Comparison of ENCODE assay signal across 20 cellular contexts in genomic region chr1:50644447-50645105, GRCh38.
DNase-seq lines count a peak whose midpoint lies in the region; ATAC-seq, FAIRE-seq and TF ChIP-seq lines count a peak whose summit lies in the region.
"Had no signal": no experiment of that assay in that cellular context is flagged by ENCODE, and none has a peak within 500 bp of the region (broad histone marks: within the 10 kb centered on the region; RNA-seq: fewer than 3 reads in every experiment).

No MANE protein-coding gene starts in this region.

- no peak for FAIRE-seq in GM12878 (lab: Jason Lieb, UNC)
- FAIRE-seq in kidney (lab: Jason Lieb, UNC) = no peak

- POLR2A ChIA-PET in GM12878 (lab: Charles Lee) = no interaction called here

- 71% methylated on average over 2 of the region's 2 CpGs for WGBS in GM12878 (ENCODE audit: insufficient coverage, insufficient replicate concordance, low lambda C conversion rate, missing lambda C conversion rate)
- WGBS in suprapubic skin = 53% methylated on average over 2 of the region's 2 CpGs

- CTCF ChIA-PET in GM12878 (lab: Yijun Ruan, JAX) = interaction anchor here (0.5 to 1.2 kb wide), 3 partner anchors 24 to 52 kb away, joined by 3 to 4 read pairs (median 3); no protein-coding TSS in a partner anchor

- H4K20me1 ChIP-seq in GM12878 (ENCODE audit: control insufficient read depth, insufficient read depth) = no peaks in the 10 kb centered on the region

- no peak for TF ChIP-seq POLR2A in GM12878 (IDR thresholded peaks at IDR 0.05; ENCODE audit: low read depth, low read length)
- TF ChIP-seq POLR2A in suprapubic skin (IDR thresholded peaks at IDR 0.05) = no peak

- SMC1A ChIA-PET in GM12878 (lab: Charles Lee; ENCODE audit: uncharacterized antibody, unreplicated experiment) = interaction anchor here (0.8 to 1.0 kb wide), 2 partner anchors 12 to 106 kb away, joined by 4 to 5 read pairs; no protein-coding TSS in a partner anchor

- intact Hi-C loops in GM12878 (cut with micrococcal nuclease; ENCODE audit: unreplicated experiment) = no loop called here
- intact Hi-C loops in kidney (cut with DNase I) = no loop called here

- no peak for TF ChIP-seq CTCF in GM12878 (IDR thresholded peaks at IDR 0.05 in 2 of 3, conservative IDR thresholded peaks at IDR 0.05 in 1 of 3; ENCODE audit: control insufficient read depth in 2 of 3, extremely low read depth in 1 of 3, insufficient read depth in 1 of 3, low read depth in 3 of 3, low read length in 3 of 3)
- no peak for TF ChIP-seq CTCF in kidney (IDR thresholded peaks at IDR 0.05; ENCODE audit: borderline replicate concordance, extremely low read depth, insufficient read depth)
- TF ChIP-seq CTCF in suprapubic skin (IDR thresholded peaks at IDR 0.05) = no peak

- TF ChIP-seq RAD21 in GM12878 (IDR thresholded peaks at IDR 0.05; ENCODE audit: insufficient read depth, low read depth, low read length) = no peak

- ATAC-seq in GM12878 (no peak), HG03045 (IDR thresholded peaks at IDR 0.05; ENCODE audit: unreplicated experiment) (no peak)
- ATAC-seq: naive thymus-derived CD8-positive, alpha-beta T cell had no signal

- H3K4me2 ChIP-seq in GM12878 (ENCODE audit: control insufficient read depth, insufficient read depth) = no peak overlapping the region
- H3K4me2 ChIP-seq: PC-9 had no signal

- no peak overlapping the region for H3K27ac ChIP-seq in GM12878 (ENCODE audit: control insufficient read depth, insufficient read depth)
- H3K27ac ChIP-seq in kidney (ENCODE audit: low read depth in 2 of 2, low read length in 2 of 2) = peak overlapping the region; percentile 12 to 30
- no peak overlapping the region for H3K27ac ChIP-seq in stomach smooth muscle (ENCODE audit: low read length)
- no peak overlapping the region for H3K27ac ChIP-seq in suprapubic skin
- H3K27ac ChIP-seq: coronary artery, left ventricle myocardium inferior, PC-9, testis had no signal

- H3K9ac ChIP-seq in GM12878 (ENCODE audit: control insufficient read depth, insufficient read depth, low read length) (no peak overlapping the region), kidney (ENCODE audit: low read length in 2 of 2) (peak overlapping the region in 1 of 2 donors; percentile 31), stomach smooth muscle (ENCODE audit: low read length in 2 of 2) (peak overlapping the region in 1 of 2 donors; percentile 10)

- TF ChIP-seq EP300 in GM12878 (IDR thresholded peaks at IDR 0.05; ENCODE audit: borderline replicate concordance in 1 of 2, control insufficient read depth in 1 of 2, low read depth in 2 of 2, low read length in 2 of 2) = no peak
- no peak for TF ChIP-seq EP300 in suprapubic skin (IDR thresholded peaks at IDR 0.05)

- H3K4me3 ChIP-seq in GM12878 (no peak overlapping the region), kidney (ENCODE audit: low read length in 2 of 2) (peak overlapping the region; percentile 26 to 36), stomach smooth muscle (ENCODE audit: low read length in 2 of 2) (peak overlapping the region; percentile 24 to 64), suprapubic skin (no peak overlapping the region)
- H3K4me3 ChIP-seq: coronary artery, left ventricle myocardium inferior, PC-9, testis had no signal

- no peaks in the 10 kb centered on the region for H3K27me3 ChIP-seq in GM12878 (replicated peaks in 1 of 2; ENCODE audit: control insufficient read depth in 2 of 2, insufficient read depth in 2 of 2, low read length in 1 of 2)
- no peaks in the 10 kb centered on the region for H3K27me3 ChIP-seq in stomach smooth muscle (ENCODE audit: control insufficient read depth in 1 of 2, insufficient read depth in 2 of 2, low read length in 2 of 2)
- no peaks in the 10 kb centered on the region for H3K27me3 ChIP-seq in suprapubic skin
- H3K27me3 ChIP-seq: testis had no signal

- RAD21 ChIA-PET in GM12878 (lab: Charles Lee; ENCODE audit: unreplicated experiment) = no interaction called here

- H3K9me3 ChIP-seq in GM12878 (replicated peaks; ENCODE audit: control insufficient read depth, insufficient read depth, low read length) (no peaks in the 10 kb centered on the region), kidney (ENCODE audit: control insufficient read depth in 1 of 2, low read length in 2 of 2) (no peaks in the 10 kb centered on the region), stomach smooth muscle (ENCODE audit: control insufficient read depth in 2 of 2, low read length in 2 of 2) (no peaks in the 10 kb centered on the region), suprapubic skin (no peaks in the 10 kb centered on the region)
- H3K9me3 ChIP-seq: left ventricle myocardium inferior, testis had no signal

- no peaks in the 10 kb centered on the region for H3K36me3 ChIP-seq in GM12878 (ENCODE audit: control insufficient read depth in 2 of 2, insufficient read depth in 2 of 2, low read length in 1 of 2)
- no peaks in the 10 kb centered on the region for H3K36me3 ChIP-seq in kidney (ENCODE audit: control insufficient read depth in 1 of 2, insufficient read depth in 2 of 2, low read length in 2 of 2)
- no peaks in the 10 kb centered on the region for H3K36me3 ChIP-seq in stomach smooth muscle (ENCODE audit: control insufficient read depth in 2 of 2, insufficient read depth in 2 of 2, low read length in 2 of 2)
- H3K36me3 ChIP-seq in suprapubic skin = peaks cover 14% of the 10 kb centered on the region
- H3K36me3 ChIP-seq: left ventricle myocardium inferior had no signal

- in situ Hi-C loops in GM12878 (cut with MboI) = no loop called here

- no peak overlapping the region for H2AFZ ChIP-seq in GM12878 (ENCODE audit: control insufficient read depth, low read depth, low read length)
- H2AFZ ChIP-seq: PC-9 had no signal

- H3K79me2 ChIP-seq in GM12878 (ENCODE audit: control insufficient read depth, insufficient read depth, low read length) = no peaks in the 10 kb centered on the region

- TSS peak; percentile 41 for BruUV-seq in GM12878 (replicated peaks; lab: Mats Ljungman, UMichigan)

- H3K4me1 ChIP-seq in GM12878 (ENCODE audit: control insufficient read depth, insufficient read depth, low read length) (no peaks in the 10 kb centered on the region), kidney (ENCODE audit: control insufficient read depth in 1 of 2, insufficient read depth in 1 of 2, low read depth in 1 of 2, low read length in 2 of 2) (peaks cover 0 to 17% of the 10 kb centered on the region in 2 donors), stomach smooth muscle (ENCODE audit: control insufficient read depth, insufficient read depth, low read length) (no peaks in the 10 kb centered on the region), suprapubic skin (no peaks in the 10 kb centered on the region)
- H3K4me1 ChIP-seq: left ventricle myocardium inferior, testis had no signal

- DNase-seq in HPDE6-E6E7 (ENCODE audit: extremely low spot score) = peak; percentile 19
- DNase-seq in GM12878 (ENCODE audit: low read depth, low spot score) = no peak
- DNase-seq in kidney = no peak
- DNase-seq in HuH-7.5 (ENCODE audit: low spot score) = no peak
- DNase-seq in NCI-H2081 (lab: John Stamatoyannopoulos, UW) = no peak
- no peak for DNase-seq in suprapubic skin (ENCODE audit: low spot score in 2 of 2)
- DNase-seq: activated B cell treated with CpG ODN at 0.5 μM for 24 hours; activated gamma-delta T cell; anterior cingulate cortex; C1 segment of cervical spinal cord; left ventricle myocardium inferior; naive thymus-derived CD8-positive, alpha-beta T cell; NCI-H2029 treated with DMSO at 0.1 percent for 48 hours; NCI-H526; PC-9; retina; testis had no signal

TF ChIP-seq in GM12878, 131 proteins besides CTCF, POLR2A, EP300 and RAD21:
- no peak for TF ChIP-seq SP1 (IDR thresholded peaks at IDR 0.05; ENCODE audit: low read depth, low read length)

Comparison
In these comparisons a context has a peak if more than half of its experiments do, and no peak if none do; other contexts are left out.
1. H3K27ac ChIP-seq: peak in kidney (2 of 2); none in GM12878 (single experiment), stomach smooth muscle (single experiment) and suprapubic skin (single experiment).
2. H3K4me3 ChIP-seq: peak in kidney (2 of 2) and stomach smooth muscle (2 of 2); none in GM12878 (single experiment) and suprapubic skin (single experiment).